In the genomic region with DNA sequence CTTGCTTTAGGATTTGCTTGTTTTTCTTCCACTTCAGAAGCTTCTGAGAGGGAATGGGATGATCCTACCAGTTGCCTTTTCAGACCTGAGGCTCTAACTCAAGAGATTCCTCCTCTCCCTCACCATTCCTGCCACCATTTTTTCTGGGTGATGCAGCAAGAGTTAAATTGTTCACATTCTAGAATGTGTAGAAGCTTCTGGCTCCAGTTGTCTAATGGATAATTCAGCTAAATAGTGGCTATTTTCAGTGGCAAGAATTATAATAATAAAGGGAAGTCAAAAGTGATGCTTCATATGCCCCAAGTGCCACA, we compare ENCODE assay signal across 8 cellular contexts. TPM values are rescaled to one million over a fixed set of nuclear protein-coding genes. Genes with fewer than 3 reads are reported as not detected.
DNase-seq lines count a peak whose midpoint lies in the region; TF ChIP-seq lines count a peak whose summit lies in the region.
"Had no signal": no experiment of that assay in that cellular context is flagged by ENCODE, and none has a peak within 500 bp of the region (broad histone marks: within the 10 kb centered on the region; RNA-seq: fewer than 3 reads in every experiment).

No MANE protein-coding gene starts in this region.

- intact Hi-C loops in Calu3 (cut with micrococcal nuclease; ENCODE audit: unreplicated experiment): loop anchor here (1.0 kb wide), 1 partner anchor 34 kb away; no protein-coding TSS in a partner anchor
- intact Hi-C loops in dorsolateral prefrontal cortex (cut with DNase I): loop anchor here (1.0 to 2.0 kb wide), 2 partner anchors 34 to 35 kb away; no protein-coding TSS in a partner anchor
- intact Hi-C loops in CD4-positive, alpha-beta memory T cell (cut with micrococcal nuclease): loop anchor here (1.0 to 2.0 kb wide), 5 partner anchors 16 to 61 kb away; no protein-coding TSS in a partner anchor

- H3K27me3 ChIP-seq in MM.1S (replicated peaks; ENCODE audit: insufficient read depth, low read length): no peaks in the 10 kb centered on the region
- H3K27me3 ChIP-seq in dorsolateral prefrontal cortex: no peaks in the 10 kb centered on the region
- no peaks in the 10 kb centered on the region for H3K27me3 ChIP-seq in osteoblast (ENCODE audit: insufficient read depth, low read length)
- H3K27me3 ChIP-seq in CD4-positive, alpha-beta memory T cell (ENCODE audit: insufficient read depth, low read length): no peaks in the 10 kb centered on the region

- H3F3A ChIP-seq in MM.1S (ENCODE audit: insufficient read depth, low read length): peaks cover 13% of the 10 kb centered on the region

- BruUV-seq in Calu3 (replicated peaks; lab: Mats Ljungman, UMichigan): no TSS peak

- no peak overlapping the region for H3K9ac ChIP-seq in MM.1S (ENCODE audit: low read length)

- H3K9me3 ChIP-seq in MM.1S (replicated peaks; ENCODE audit: insufficient read depth, low read length) (no peaks in the 10 kb centered on the region), osteoblast (ENCODE audit: low read depth, low read length) (no peaks in the 10 kb centered on the region)
- H3K9me3 ChIP-seq in CD4-positive, alpha-beta memory T cell (ENCODE audit: control insufficient read depth in 1 of 2, low read length in 2 of 2): no peaks in the 10 kb centered on the region

- POLR2A ChIA-PET in CD4-positive, alpha-beta memory T cell (lab: Charles Lee; ENCODE audit: partially characterized antibody): interaction anchor here (1.0 to 5.0 kb wide), 18 partner anchors 8 to 97 kb away, joined by 3 to 120 read pairs (median 7); a partner anchor contains a TSS

- H3K27me3 Mint-ChIP-seq in Calu3 (ENCODE audit: unreplicated experiment): no peaks in the 10 kb centered on the region
- no peaks in the 10 kb centered on the region for H3K27me3 Mint-ChIP-seq in CD4-positive, alpha-beta memory T cell
- H3K27me3 Mint-ChIP-seq: T-cell had no signal

- H3K27ac ChIP-seq in MM.1S (ENCODE audit: low read length) (peak overlapping the region; percentile 48; the same call in 1 of the 2 replicates), dorsolateral prefrontal cortex (peak overlapping the region in 33 of 59 donors; percentile 8 to 75 (median 48)), osteoblast (ENCODE audit: low read depth, low read length) (peak overlapping the region; percentile 67)
- H3K27ac ChIP-seq in CD4-positive, alpha-beta memory T cell (ENCODE audit: low read depth, low read length): no peak overlapping the region

- H3K4me3 Mint-ChIP-seq in Calu3 (ENCODE audit: low read depth, unreplicated experiment): no peak overlapping the region
- no peak overlapping the region for H3K4me3 Mint-ChIP-seq in CD4-positive, alpha-beta memory T cell
- H3K4me3 Mint-ChIP-seq: T-cell had no signal

- H3K4me2 ChIP-seq in MM.1S (ENCODE audit: low read depth, low read length) (no peak overlapping the region), osteoblast (ENCODE audit: insufficient read depth, low read length) (no peak overlapping the region)

- peaks cover 53% of the 10 kb centered on the region for H3K36me3 Mint-ChIP-seq in Calu3 (ENCODE audit: insufficient read depth, unreplicated experiment)
- H3K36me3 Mint-ChIP-seq in CD4-positive, alpha-beta memory T cell: peaks cover 17 to 47% of the 10 kb centered on the region in 2 donors

- DNase-seq in Calu3 (no peak), MM.1S (no peak), dorsolateral prefrontal cortex (no peak), osteoblast (ENCODE audit: insufficient read length, low spot score, missing footprints) (no peak), NCI-H2081 (lab: John Stamatoyannopoulos, UW) (no peak), KG1 (lab: John Stamatoyannopoulos, UW) (no peak)
- no peak for DNase-seq in CD4-positive, alpha-beta memory T cell

- H3K79me2 ChIP-seq in MM.1S (ENCODE audit: low read length) (0 out of 2 replicates have a peak, but pooled peaks cover 4% of the 10 kb centered on the region), osteoblast (ENCODE audit: insufficient read depth, low read length) (no peaks in the 10 kb centered on the region)

- H3K9me2 ChIP-seq in MM.1S (replicated peaks; ENCODE audit: insufficient read depth, low read length): no peaks in the 10 kb centered on the region

- H4K20me1 ChIP-seq in MM.1S (ENCODE audit: insufficient read depth, low read length) (no peaks in the 10 kb centered on the region), osteoblast (ENCODE audit: insufficient read depth, low read length) (no peaks in the 10 kb centered on the region)

- no peaks in the 10 kb centered on the region for H3K9me3 Mint-ChIP-seq in Calu3 (ENCODE audit: low read depth, unreplicated experiment)
- no peaks in the 10 kb centered on the region for H3K9me3 Mint-ChIP-seq in CD4-positive, alpha-beta memory T cell
- H3K9me3 Mint-ChIP-seq: T-cell had no signal

- CTCF ChIA-PET in Calu3 (lab: Charles Lee): interaction anchor here (0.7 to 5.8 kb wide), 12 partner anchors 14 to 197 kb away, joined by 3 to 251 read pairs (median 7); a partner anchor contains a TSS
- CTCF ChIA-PET in CD4-positive, alpha-beta memory T cell (lab: Charles Lee; ENCODE audit: partially characterized antibody): interaction anchor here (0.5 to 13.1 kb wide), 34 partner anchors 9 to 1399 kb away, joined by 3 to 499 read pairs (median 4); a partner anchor contains a TSS

- H3K4me1 ChIP-seq in MM.1S (ENCODE audit: low read length) (peaks cover 7% of the 10 kb centered on the region; the same call in 1 of the 2 replicates), osteoblast (ENCODE audit: insufficient read depth, low read length) (peaks cover 6% of the 10 kb centered on the region)
- peaks cover 12% of the 10 kb centered on the region for H3K4me1 ChIP-seq in CD4-positive, alpha-beta memory T cell (ENCODE audit: insufficient read depth, low read length)

- no peak for TF ChIP-seq CTCF in Calu3 (IDR thresholded peaks at IDR 0.05; ENCODE audit: unreplicated experiment)
- no peak for TF ChIP-seq CTCF in MM.1S (IDR thresholded peaks at IDR 0.05; ENCODE audit: low read length)
- TF ChIP-seq CTCF in dorsolateral prefrontal cortex (IDR thresholded peaks at IDR 0.05 in 54 of 56, conservative IDR thresholded peaks at IDR 0.05 in 2 of 56; ENCODE audit: low read depth in 1 of 56, partially characterized antibody in 56 of 56): no peak
- TF ChIP-seq CTCF in osteoblast (IDR thresholded peaks at IDR 0.05; ENCODE audit: extremely low read depth, low read depth, low read length): no peak

- peak overlapping the region; percentile 95 for H3K27ac Mint-ChIP-seq in Calu3 (ENCODE audit: unreplicated experiment)
- peak overlapping the region in 1 of 7 donors; percentile 89 for H3K27ac Mint-ChIP-seq in CD4-positive, alpha-beta memory T cell

- no peak overlapping the region for H3K4me3 ChIP-seq in MM.1S (ENCODE audit: low read length)
- H3K4me3 ChIP-seq in dorsolateral prefrontal cortex: no peak overlapping the region
- no peak overlapping the region for H3K4me3 ChIP-seq in osteoblast (ENCODE audit: insufficient read depth, low read length)
- H3K4me3 ChIP-seq in CD4-positive, alpha-beta memory T cell (ENCODE audit: low read length in 2 of 2): no peak overlapping the region

- no peak overlapping the region for H2AFZ ChIP-seq in MM.1S (ENCODE audit: low read length)
- no peak overlapping the region for H2AFZ ChIP-seq in osteoblast (ENCODE audit: low read length)

- H3K4me1 Mint-ChIP-seq in Calu3 (ENCODE audit: low read depth, unreplicated experiment): peaks cover 11% of the 10 kb centered on the region
- peaks cover 6 to 15% (median 7%) of the 10 kb centered on the region in 4 donors for H3K4me1 Mint-ChIP-seq in CD4-positive, alpha-beta memory T cell

- no peaks in the 10 kb centered on the region for H3K36me3 ChIP-seq in MM.1S (replicated peaks; ENCODE audit: insufficient read depth, low read length)
- H3K36me3 ChIP-seq in osteoblast (ENCODE audit: insufficient read depth, low read length): peaks cover 50% of the 10 kb centered on the region
- H3K36me3 ChIP-seq in CD4-positive, alpha-beta memory T cell (ENCODE audit: insufficient read depth, low read length): peaks cover 28% of the 10 kb centered on the region

RNA-seq across cellular contexts. Expression of a gene that starts 20.9 kb away (rescaled TPM):
- 8.6 and 9.8 TPM in 2 replicates for total RNA-seq in Calu3 (2022)
- 10 to 100 TPM in 50 of 120 experiments, 1 to 10 TPM in 70; 4.8 to 17.2 (median 9.6) TPM for total RNA-seq in dorsolateral prefrontal cortex
- 26.8 and 28.2 TPM in 2 replicates for total RNA-seq in osteoblast
- total RNA-seq in CD4-positive, alpha-beta memory T cell: 10 to 100 TPM; 31.9 to 32.2 TPM
- polyA plus RNA-seq in CD4-positive, alpha-beta memory T cell: 1 to 10 TPM; 3.7 to 8.0 TPM

RNA-seq across cellular contexts. Expression of a gene that starts 46.2 kb away (rescaled TPM):
- total RNA-seq in Calu3 (2022): 38.2 and 39.1 TPM in 2 replicates
- total RNA-seq in dorsolateral prefrontal cortex: 10 to 100 TPM; 13.8 to 39.6 (median 24.0) TPM
- 7.6 and 8.0 TPM in 2 replicates for total RNA-seq in osteoblast
- total RNA-seq in CD4-positive, alpha-beta memory T cell: 10 to 100 TPM; 39.5 to 40.4 TPM
- 10 to 100 TPM in 1 of 2 donors, 1 to 10 TPM in 1; 4.6 to 11.9 TPM for polyA plus RNA-seq in CD4-positive, alpha-beta memory T cell
